In the genomic region with DNA sequence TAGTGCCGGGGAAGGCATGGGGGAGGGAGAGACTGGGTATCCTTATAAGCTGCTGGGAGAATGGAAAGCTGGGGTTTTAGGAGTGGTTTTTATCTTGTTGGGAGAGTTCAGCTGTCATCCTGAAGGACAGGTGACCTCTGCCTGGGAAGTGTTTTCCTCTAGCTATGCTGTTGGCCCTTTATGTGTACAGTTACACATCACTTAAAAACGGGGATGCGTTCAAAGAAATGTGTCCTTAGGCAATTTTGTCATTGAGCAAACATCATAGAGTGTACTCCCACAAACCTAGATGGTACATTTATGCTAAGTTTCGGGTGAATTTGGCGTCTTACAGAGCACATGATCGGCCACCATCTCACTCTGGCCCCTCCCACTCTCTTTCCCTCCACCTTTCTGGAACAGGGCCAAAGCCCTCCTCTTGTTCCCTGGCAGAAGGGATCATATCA, we compare ENCODE assay signal across 12 cellular contexts.
DNase-seq lines count a peak whose midpoint lies in the region; ATAC-seq and TF ChIP-seq lines count a peak whose summit lies in the region.
"Had no signal": no experiment of that assay in that cellular context is flagged by ENCODE, and none has a peak within 500 bp of the region (broad histone marks: within the 10 kb centered on the region; RNA-seq: fewer than 3 reads in every experiment).

No MANE protein-coding gene starts in this region.

- DNase-seq in MCF 10A (ENCODE audit: unreplicated experiment) = peak; percentile 76
- no peak for DNase-seq in breast epithelium (ENCODE audit: low spot score in 2 of 2)
- DNase-seq in SJSA1 (ENCODE audit: low read depth in 1 of 2, low spot score in 2 of 2) = no peak
- DNase-seq in fibroblast of pulmonary artery (ENCODE audit: low read depth) = peak; percentile 73
- no peak for DNase-seq in thoracic aorta (ENCODE audit: low spot score)
- DNase-seq in HT-29 (ENCODE audit: low spot score) = no peak
- no peak for DNase-seq in activated CD4-positive, alpha-beta T cell treated with anti-CD3 and anti-CD28 coated beads, Interleukin-2, amount 50 U/mL, for 4 hours
- DNase-seq: midbrain, MM.1S had no signal

- no peaks in the 10 kb centered on the region for H3K9me3 Mint-ChIP-seq in MCF 10A (ENCODE audit: unreplicated experiment)
- H3K9me3 Mint-ChIP-seq: activated T-helper 1 cell treated with anti-CD3 and anti-CD28 coated beads, Interleukin-12 subunit alpha, Interleukin-12 subunit beta, Interleukin-2, Interleukin-4 antibody, amounts not matched to agents 30 ng/mL and 10 ng/mL and 1 ng/mL, durations not matched to agents 14 hours and 24 hours and 36 hours had no signal

- H3K4me1 ChIP-seq in breast epithelium = no peaks in the 10 kb centered on the region
- H3K4me1 ChIP-seq in SJSA1 (replicated peaks) = peaks cover 24% of the 10 kb centered on the region
- H3K4me1 ChIP-seq in thoracic aorta (ENCODE audit: control insufficient read depth in 1 of 2, low read depth in 2 of 2) = peaks cover 3 to 21% of the 10 kb centered on the region in 2 donors

- H3K4me3 Mint-ChIP-seq in MCF 10A (ENCODE audit: unreplicated experiment) = peak overlapping the region; percentile 50
- H3K4me3 Mint-ChIP-seq: activated T-helper 1 cell treated with anti-CD3 and anti-CD28 coated beads, Interleukin-12 subunit alpha, Interleukin-12 subunit beta, Interleukin-2, Interleukin-4 antibody, amounts not matched to agents 30 ng/mL and 10 ng/mL and 1 ng/mL, durations not matched to agents 14 hours and 24 hours and 36 hours; H9 had no signal

- no TSS peak for BruUV-seq in MCF 10A (replicated peaks; lab: Mats Ljungman, UMichigan)

- H3K27ac ChIP-seq in breast epithelium (no peak overlapping the region), SJSA1 (peak overlapping the region; percentile 87), thoracic aorta (peak overlapping the region; percentile 37 to 47)

- H3K27ac Mint-ChIP-seq in MCF 10A (ENCODE audit: low read depth, unreplicated experiment) = peak overlapping the region; percentile 68
- H3K27ac Mint-ChIP-seq: activated T-helper 1 cell treated with anti-CD3 and anti-CD28 coated beads, Interleukin-12 subunit alpha, Interleukin-12 subunit beta, Interleukin-2, Interleukin-4 antibody, amounts not matched to agents 30 ng/mL and 10 ng/mL and 1 ng/mL, durations not matched to agents 14 hours and 24 hours and 36 hours had no signal

- H3K27me3 Mint-ChIP-seq in MCF 10A (ENCODE audit: insufficient read depth, unreplicated experiment) = no peaks in the 10 kb centered on the region

- CTCF ChIA-PET in MCF 10A (lab: Yijun Ruan, JAX) = interaction anchor here (0.7 kb wide), 1 partner anchor 1231 kb away, joined by 5 read pairs; no protein-coding TSS in a partner anchor

- TF ChIP-seq CTCF in MCF 10A (IDR thresholded peaks at IDR 0.05; ENCODE audit: unreplicated experiment) = no peak
- TF ChIP-seq CTCF in breast epithelium (IDR thresholded peaks at IDR 0.05) = no peak
- no peak for TF ChIP-seq CTCF in fibroblast of pulmonary artery (IDR thresholded peaks at IDR 0.05; ENCODE audit: low read length, missing control alignments)
- no peak for TF ChIP-seq CTCF in thoracic aorta (IDR thresholded peaks at IDR 0.05)

- H3K4me3 ChIP-seq in breast epithelium (no peak overlapping the region), SJSA1 (no peak overlapping the region), fibroblast of pulmonary artery (replicated peaks; ENCODE audit: low read depth, low read length) (peak overlapping the region; percentile 24), thoracic aorta (no peak overlapping the region)

- H3K36me3 ChIP-seq in breast epithelium (no peaks in the 10 kb centered on the region), SJSA1 (no peaks in the 10 kb centered on the region), thoracic aorta (no peaks in the 10 kb centered on the region)

- ATAC-seq in thoracic aorta (ENCODE audit: insufficient number of reproducible peaks, low FRiP score, low read depth) (no peak), HG02623 (IDR thresholded peaks at IDR 0.05; ENCODE audit: unreplicated experiment) (no peak)

- POLR2A ChIA-PET in MCF 10A (lab: Yijun Ruan, JAX) = no interaction called here

- H3K27me3 ChIP-seq in breast epithelium (no peaks in the 10 kb centered on the region), SJSA1 (replicated peaks) (no peaks in the 10 kb centered on the region), thoracic aorta (replicated peaks; ENCODE audit: insufficient read depth) (no peaks in the 10 kb centered on the region)

- TF ChIP-seq POLR2A in breast epithelium (IDR thresholded peaks at IDR 0.05) = no peak

- H3K9me3 ChIP-seq in breast epithelium = no peaks in the 10 kb centered on the region
- H3K9me3 ChIP-seq in SJSA1 (replicated peaks) = no peaks in the 10 kb centered on the region
- H3K9me3 ChIP-seq in thoracic aorta = no peaks in the 10 kb centered on the region

- intact Hi-C loops in MCF 10A (cut with micrococcal nuclease) (loop anchor here (10.0 kb wide), 1 partner anchor 167 kb away; a partner anchor contains a TSS), breast epithelium (cut with DNase I; ENCODE audit: low total_unique reads) (no loop called here)

- H3K36me3 Mint-ChIP-seq in MCF 10A (ENCODE audit: insufficient read depth, unreplicated experiment) = no peaks in the 10 kb centered on the region

- H3K4me1 Mint-ChIP-seq in MCF 10A (ENCODE audit: insufficient read depth, unreplicated experiment) = peaks cover 19% of the 10 kb centered on the region

Comparison
In these comparisons a context has a peak if more than half of its experiments do, and no peak if none do; other contexts are left out.
1. DNase-seq: peak in MCF 10A (single experiment) and fibroblast of pulmonary artery (single experiment); none in breast epithelium (0 of 2), SJSA1 (0 of 2), thoracic aorta (single experiment), HT-29 (single experiment) and activated CD4-positive, alpha-beta T cell treated with anti-CD3 and anti-CD28 coated beads, Interleukin-2, amount 50 U/mL, for 4 hours (0 of 2).
2. H3K27ac ChIP-seq: peak in SJSA1 (single experiment) and thoracic aorta (2 of 2); none in breast epithelium (0 of 2).